ENCODE assay signal across 28 cellular contexts in genomic region chr18:12411456-12411855, GRCh38.
"Had no signal": no experiment of that assay in that cellular context is flagged by ENCODE, and none has a peak within 500 bp of the region (broad histone marks: within the 10 kb centered on the region; RNA-seq: fewer than 3 reads in every experiment).

No MANE protein-coding gene starts in this region.

- H3K9me3 Mint-ChIP-seq: memory B cell; naive B cell; natural killer cell treated with Interleukin-12 subunit alpha and Interleukin-12 subunit beta and Interleukin-15 and Interleukin-18, amount 100 ng/mL, for 72 hours; neural crest cell; stimulated activated naive B cell treated with anti-CD40 and anti-IgM and Interleukin-4, amounts not matched to agents 10 μg/mL and 1 μg/mL and 100 μg/mL, for 72 hours; stimulated activated naive CD8-positive, alpha-beta T cell treated with anti-CD3 and anti-CD28 coated beads, Interleukin-15, Interleukin-2, amounts not matched to agents 100 ng/mL and 50 ng/mL, for 24 hours had no signal

- H3K27me3 ChIP-seq: esophagus muscularis mucosa, gastroesophageal sphincter, hepatocyte, tibial nerve, upper lobe of right lung, vagina had no signal

- ATAC-seq: foreskin keratinocyte; gastroesophageal sphincter; heart left ventricle; left colon; mucosa of descending colon; natural killer cell treated with Interleukin-12 subunit alpha and Interleukin-12 subunit beta and Interleukin-15 and Interleukin-18, amount 100 ng/mL, for 72 hours; psoas muscle; right cardiac atrium; stimulated activated naive B cell treated with anti-CD40 and anti-IgM and Interleukin-4, amounts not matched to agents 10 μg/mL and 1 μg/mL and 100 μg/mL, for 72 hours; upper lobe of right lung had no signal

- H3K36me3 Mint-ChIP-seq: memory B cell; naive B cell; natural killer cell treated with Interleukin-12 subunit alpha and Interleukin-12 subunit beta and Interleukin-15 and Interleukin-18, amount 100 ng/mL, for 72 hours had no signal

- H3K27ac ChIP-seq: coronary artery, esophagus muscularis mucosa, foreskin keratinocyte, gastroesophageal sphincter, heart left ventricle, hepatocyte, psoas muscle, skin epidermis, thoracic aorta, upper lobe of right lung, vagina had no signal

- H3K4me1 ChIP-seq: foreskin keratinocyte, upper lobe of right lung had no signal

- H3K4me3 Mint-ChIP-seq: memory B cell; naive B cell; natural killer cell treated with Interleukin-12 subunit alpha and Interleukin-12 subunit beta and Interleukin-15 and Interleukin-18, amount 100 ng/mL, for 72 hours; stimulated activated naive B cell treated with anti-CD40 and anti-IgM and Interleukin-4, amounts not matched to agents 10 μg/mL and 1 μg/mL and 100 μg/mL, for 72 hours; stimulated activated naive CD8-positive, alpha-beta T cell treated with anti-CD3 and anti-CD28 coated beads, Interleukin-15, Interleukin-2, amounts not matched to agents 100 ng/mL and 50 ng/mL, for 24 hours had no signal

- H3K4me2 ChIP-seq: hepatocyte had no signal

- DNase-seq: dermis blood vessel endothelial cell; effector memory CD4-positive, alpha-beta T cell; foreskin keratinocyte; heart left ventricle; islet precursor cell; kidney glomerular epithelial cell; left colon; mucosa of descending colon; naive B cell; psoas muscle; right cardiac atrium; stimulated activated CD4-positive, alpha-beta T cell treated with anti-CD3 and anti-CD28 coated beads, Interleukin-15, amount 100 ng/mL, for 24 hours; stimulated activated CD4-positive, alpha-beta T cell treated with anti-CD3 and anti-CD28 coated beads, Interleukin-2, amount 100 ng/mL, for 48 hours; stimulated activated naive B cell treated with anti-CD40 and anti-IgM and Interleukin-4, amounts not matched to agents 10 μg/mL and 1 μg/mL and 100 μg/mL, for 72 hours; upper lobe of right lung had no signal

- H3K27me3 Mint-ChIP-seq: memory B cell; naive B cell; stimulated activated naive B cell treated with anti-CD40 and anti-IgM and Interleukin-4, amounts not matched to agents 10 μg/mL and 1 μg/mL and 100 μg/mL, for 72 hours had no signal

- H3K27ac Mint-ChIP-seq: memory B cell; natural killer cell treated with Interleukin-12 subunit alpha and Interleukin-12 subunit beta and Interleukin-15 and Interleukin-18, amount 100 ng/mL, for 72 hours; stimulated activated naive B cell treated with anti-CD40 and anti-IgM and Interleukin-4, amounts not matched to agents 10 μg/mL and 1 μg/mL and 100 μg/mL, for 72 hours; stimulated activated naive CD8-positive, alpha-beta T cell treated with anti-CD3 and anti-CD28 coated beads, Interleukin-15, Interleukin-2, amounts not matched to agents 100 ng/mL and 50 ng/mL, for 24 hours had no signal

- H3K36me3 ChIP-seq: gastroesophageal sphincter, heart left ventricle, thoracic aorta, tibial nerve, upper lobe of right lung, vagina had no signal

- H3K9me3 ChIP-seq: esophagus muscularis mucosa, gastroesophageal sphincter, heart left ventricle, mucosa of descending colon, psoas muscle, thoracic aorta, tibial nerve, upper lobe of right lung, vagina had no signal

- H3K4me3 ChIP-seq: coronary artery, esophagus muscularis mucosa, gastroesophageal sphincter, heart left ventricle, hepatocyte, lung, mucosa of descending colon, psoas muscle, skin epidermis, thoracic aorta, tibial nerve, upper lobe of right lung, vagina had no signal
